In the genomic region with DNA sequence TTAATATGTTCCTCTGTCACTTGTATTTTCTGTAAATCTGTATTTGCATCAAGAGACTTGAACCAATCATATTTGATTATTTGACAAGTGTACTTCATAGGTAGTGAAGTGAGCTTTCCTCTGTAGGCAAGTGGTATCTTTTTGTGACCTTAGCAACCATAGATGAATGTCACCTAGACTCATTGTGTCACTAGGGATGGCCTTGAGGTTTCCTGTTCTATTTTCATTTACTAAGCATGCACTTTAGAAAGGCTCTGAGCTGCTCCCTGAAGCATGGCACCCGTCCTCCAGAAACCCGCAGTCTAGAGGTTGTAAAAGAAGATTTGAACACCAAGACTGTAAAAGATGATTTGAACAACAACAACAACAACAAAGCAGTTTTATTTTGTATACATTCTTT, we compare ENCODE assay signal across 12 cellular contexts.
A peak's percentile ranks its signal among the peaks of the same experiment; 100 is the strongest.
DNase-seq lines count a peak whose midpoint lies in the region; ATAC-seq and TF ChIP-seq lines count a peak whose summit lies in the region.
"Had no signal": no experiment of that assay in that cellular context is flagged by ENCODE, and none has a peak within 500 bp of the region (broad histone marks: within the 10 kb centered on the region; RNA-seq: fewer than 3 reads in every experiment).

No MANE protein-coding gene starts in this region.

- H3K27me3 ChIP-seq in HAP-1 (ENCODE audit: low read depth) (no peaks in the 10 kb centered on the region), mammary epithelial cell (ENCODE audit: insufficient read depth, low read length) (no peaks in the 10 kb centered on the region)
- no peaks in the 10 kb centered on the region for H3K27me3 ChIP-seq in effector memory CD4-positive, alpha-beta T cell (replicated peaks; ENCODE audit: control insufficient read depth, insufficient read depth, low read length, poor library complexity, severe bottlenecking)
- H3K27me3 ChIP-seq: SJSA1 had no signal

- no peak overlapping the region for H3K4me2 ChIP-seq in mammary epithelial cell (ENCODE audit: insufficient read depth, low read depth, low read length)

- no TSS peak for BruUV-seq in mammary epithelial cell (replicated peaks; lab: Mats Ljungman, UMichigan)

- 13% methylated on average over 2 of the region's 2 CpGs for WGBS in mammary epithelial cell (ENCODE audit: low coverage, missing lambda C conversion rate)

- no peaks in the 10 kb centered on the region for H4K20me1 ChIP-seq in mammary epithelial cell (ENCODE audit: insufficient read depth, low read length)

- no peak overlapping the region for H3K27ac ChIP-seq in effector memory CD4-positive, alpha-beta T cell (ENCODE audit: insufficient read depth, low read length, poor library complexity, severe bottlenecking)
- H3K27ac ChIP-seq in mammary epithelial cell (ENCODE audit: insufficient read depth, low read depth, low read length), result no peak overlapping the region
- H3K27ac ChIP-seq: SJSA1 had no signal

- intact Hi-C loops in mammary epithelial cell (cut with micrococcal nuclease), result no loop called here

- no peaks in the 10 kb centered on the region for H3K36me3 ChIP-seq in HAP-1 (replicated peaks)
- peaks cover 8% of the 10 kb centered on the region for H3K36me3 ChIP-seq in effector memory CD4-positive, alpha-beta T cell (ENCODE audit: control insufficient read depth, insufficient read depth, low read length)
- no peaks in the 10 kb centered on the region for H3K36me3 ChIP-seq in mammary epithelial cell (ENCODE audit: insufficient read depth, low read length)
- H3K36me3 ChIP-seq: SJSA1 had no signal

- TF ChIP-seq CTCF in mammary epithelial cell (conservative IDR thresholded peaks at IDR 0.05 in 1 of 2, IDR thresholded peaks at IDR 0.05 in 1 of 2; ENCODE audit: extremely low read depth in 1 of 2, insufficient read depth in 1 of 2, low read depth in 1 of 2, low read length in 2 of 2), result no peak

- H3K79me2 ChIP-seq in mammary epithelial cell (ENCODE audit: insufficient read depth, low read length), result no peaks in the 10 kb centered on the region

- dilution Hi-C loops in mammary epithelial cell (cut with HindIII; ENCODE audit: low sequenced_read_pairs), result no loop called here

- CTCF ChIA-PET in mammary epithelial cell (lab: Charles Lee; ENCODE audit: low non-redundant PET), result no interaction called here

- ATAC-seq in GM18502 (IDR thresholded peaks at IDR 0.05; ENCODE audit: poor library complexity, unreplicated experiment) (peak; percentile 91), GM21367 (IDR thresholded peaks at IDR 0.05; ENCODE audit: unreplicated experiment) (peak; percentile 88), HG03066 (IDR thresholded peaks at IDR 0.05; ENCODE audit: low read depth, unreplicated experiment) (peak; percentile 96)

- no peak overlapping the region for H3K9ac ChIP-seq in mammary epithelial cell (ENCODE audit: insufficient read depth, low read length)

- DNase-seq in central memory CD4-positive, alpha-beta T cell, result peak; percentile 28
- DNase-seq in HAP-1 (ENCODE audit: low spot score in 2 of 2), result no peak
- DNase-seq in NCI-H446 (lab: John Stamatoyannopoulos, UW), result no peak
- DNase-seq in effector memory CD4-positive, alpha-beta T cell, result no peak
- no peak for DNase-seq in mammary epithelial cell
- DNase-seq: activated CD4-positive, alpha-beta T cell treated with anti-CD3 and anti-CD28 coated beads, Interleukin-2, amount 10 ng/mL, durations not matched to agents 7 days and 5 days; IMR-90; stimulated activated CD4-positive, alpha-beta T cell treated with anti-CD3 and anti-CD28 coated beads, Interleukin-2, amount 100 ng/mL, for 24 hours had no signal

- no peak overlapping the region for H2AFZ ChIP-seq in mammary epithelial cell (ENCODE audit: low read depth, low read length)

- no peaks in the 10 kb centered on the region for H3K9me3 ChIP-seq in HAP-1
- H3K9me3 ChIP-seq in effector memory CD4-positive, alpha-beta T cell (ENCODE audit: control insufficient read depth, low read length), result no peaks in the 10 kb centered on the region
- no peaks in the 10 kb centered on the region for H3K9me3 ChIP-seq in mammary epithelial cell (replicated peaks; ENCODE audit: insufficient read depth, low read length)
- H3K9me3 ChIP-seq: SJSA1 had no signal

- no peak overlapping the region for H3K4me3 ChIP-seq in HAP-1
- H3K4me3 ChIP-seq in effector memory CD4-positive, alpha-beta T cell (ENCODE audit: insufficient read depth, low read depth, low read length, poor library complexity, severe bottlenecking), result no peak overlapping the region
- H3K4me3 ChIP-seq in mammary epithelial cell (replicated peaks in 1 of 3; ENCODE audit: insufficient read depth in 1 of 3, low read depth in 2 of 3, low read length in 3 of 3), result no peak overlapping the region
- H3K4me3 ChIP-seq: SJSA1 had no signal

- in situ Hi-C loops in HAP-1 (cut with MboI; ENCODE audit: low sequenced_read_pairs) (no loop called here), mammary epithelial cell (cut with MboI; ENCODE audit: low sequenced_read_pairs in 2 of 2) (no loop called here)

- H3K4me1 ChIP-seq in HAP-1, result no peaks in the 10 kb centered on the region
- H3K4me1 ChIP-seq in effector memory CD4-positive, alpha-beta T cell (ENCODE audit: control insufficient read depth, insufficient read depth, low read length, poor library complexity, severe bottlenecking), result no peaks in the 10 kb centered on the region
- no peaks in the 10 kb centered on the region for H3K4me1 ChIP-seq in mammary epithelial cell (ENCODE audit: insufficient read depth, low read length)
- H3K4me1 ChIP-seq: SJSA1 had no signal
